Comparison of ENCODE assay signal across 19 cellular contexts in genomic region chr22:23774922-23775436, GRCh38. TPM values are rescaled to one million over a fixed set of nuclear protein-coding genes. Genes with fewer than 3 reads are reported as not detected.
DNase-seq lines count a peak whose midpoint lies in the region; ATAC-seq, FAIRE-seq and TF ChIP-seq lines count a peak whose summit lies in the region.
"Had no signal": no experiment of that assay in that cellular context is flagged by ENCODE, and none has a peak within 500 bp of the region (broad histone marks: within the 10 kb centered on the region; RNA-seq: fewer than 3 reads in every experiment).

No MANE protein-coding gene starts in this region.

- 67% methylated on average over 1 of the region's 2 CpGs for WGBS in A549 (ENCODE audit: missing lambda C conversion rate)
- 78 to 100% (median 89%) methylated on average over 1 to 2 of the region's 2 CpGs for WGBS in spleen, 5 donors

- intact Hi-C loops in spleen (cut with DNase I; ENCODE audit: low total_unique reads), result loop anchor here (5.0 kb wide), 1 partner anchor 72 kb away; no protein-coding TSS in a partner anchor

- H3K36me3 Mint-ChIP-seq in chondrocyte (ENCODE audit: low read depth), result peaks cover 3% of the 10 kb centered on the region
- H3K36me3 Mint-ChIP-seq: activated naive CD8-positive, alpha-beta T cell treated with anti-CD3 and anti-CD28 coated beads for 36 hours; IgD-negative memory B cell had no signal

- CTCF ChIA-PET in A549 (lab: Yijun Ruan, JAX), result interaction anchor here (1.1 to 16.9 kb wide), 7 partner anchors 9 to 597 kb away, joined by 3 to 175 read pairs (median 4); no protein-coding TSS in a partner anchor

- TF ChIP-seq RAD21 in A549 (conservative IDR thresholded peaks at IDR 0.05 in 1 of 2, IDR thresholded peaks at IDR 0.05 in 1 of 2), result no peak

- H3K36me3 ChIP-seq in spleen, result no peaks in the 10 kb centered on the region
- H3K36me3 ChIP-seq: left lung had no signal

- H3K9me3 ChIP-seq in A549 (no peaks in the 10 kb centered on the region), spleen (no peaks in the 10 kb centered on the region)
- H3K9me3 ChIP-seq: left lung had no signal

- H3K27ac ChIP-seq in A549 (no peak overlapping the region), spleen (no peak overlapping the region)
- H3K27ac ChIP-seq: left lung had no signal

- no peak for FAIRE-seq in A549 (lab: Jason Lieb, UNC)
- FAIRE-seq: frontal cortex, G401.6 had no signal

- DNase-seq in A549 (ENCODE audit: low read depth in 1 of 2, low spot score in 1 of 2) (peak in 1 of 2 experiments; percentile 19), H4 (ENCODE audit: low spot score) (peak; percentile 27), chondrocyte (ENCODE audit: low spot score) (no peak), mucosa of gallbladder (ENCODE audit: low spot score) (peak; percentile 42), spleen (no peak)
- no peak for DNase-seq in stimulated activated naive CD4-positive, alpha-beta T cell (lab: John Stamatoyannopoulos, UW)
- no peak for DNase-seq in stimulated activated naive CD8-positive, alpha-beta T cell treated with anti-CD3 and anti-CD28 coated beads, Interleukin-15, Interleukin-2, amounts not matched to agents 100 U/mL and 50 U/mL, for 24 hours
- DNase-seq: activated naive CD8-positive, alpha-beta T cell treated with anti-CD3 and anti-CD28 coated beads for 36 hours; AML-193; dermis blood vessel endothelial cell; left lung; NCI-H1694; NCI-H748 treated with DMSO at 0.1 percent for 48 hours; occipital lobe; SHP77 had no signal

- H3K4me1 ChIP-seq in A549, result peaks cover 18% of the 10 kb centered on the region
- peaks cover 14 to 48% (median 36%) of the 10 kb centered on the region in 6 donors for H3K4me1 ChIP-seq in spleen

- H3K27me3 Mint-ChIP-seq in chondrocyte (ENCODE audit: low read depth), result no peaks in the 10 kb centered on the region
- H3K27me3 Mint-ChIP-seq: activated naive CD8-positive, alpha-beta T cell treated with anti-CD3 and anti-CD28 coated beads for 36 hours; IgD-negative memory B cell had no signal

- no peaks in the 10 kb centered on the region for H3K9me3 Mint-ChIP-seq in chondrocyte (ENCODE audit: low read depth)
- H3K9me3 Mint-ChIP-seq: activated naive CD8-positive, alpha-beta T cell treated with anti-CD3 and anti-CD28 coated beads for 36 hours; IgD-negative memory B cell had no signal

- TF ChIP-seq EP300 in A549 (IDR thresholded peaks at IDR 0.05), result no peak

- H3K4me1 Mint-ChIP-seq in chondrocyte (ENCODE audit: low read depth), result peaks cover 59% of the 10 kb centered on the region

- H3K4me2 ChIP-seq in A549, result no peak overlapping the region

- H3K27ac Mint-ChIP-seq in chondrocyte (ENCODE audit: unreplicated experiment), result peak overlapping the region; percentile 71
- H3K27ac Mint-ChIP-seq: activated naive CD8-positive, alpha-beta T cell treated with anti-CD3 and anti-CD28 coated beads for 36 hours had no signal

- ATAC-seq in A549 (peak in 1 of 2 experiments; percentile 12; a peak in 1 of 6 replicates), GM21367 (IDR thresholded peaks at IDR 0.05; ENCODE audit: unreplicated experiment) (no peak)
- no peak for ATAC-seq in stimulated activated naive CD8-positive, alpha-beta T cell treated with anti-CD3 and anti-CD28 coated beads, Interleukin-15, Interleukin-2, amounts not matched to agents 100 U/mL and 50 U/mL, for 24 hours
- ATAC-seq: left lung had no signal

- TF ChIP-seq CTCF in A549 (IDR thresholded peaks at IDR 0.05), result no peak
- no peak for TF ChIP-seq CTCF in chondrocyte (IDR thresholded peaks at IDR 0.05)
- no peak for TF ChIP-seq CTCF in spleen (IDR thresholded peaks at IDR 0.05 in 8 of 11, conservative IDR thresholded peaks at IDR 0.05 in 3 of 11)

- POLR2A ChIA-PET in A549 (lab: Yijun Ruan, JAX), result interaction anchor here (1.0 kb wide), 1 partner anchor 83 kb away, joined by 3 read pairs; the partner anchor contains the start of gene SLC2A11

- H3K27me3 ChIP-seq in spleen (replicated peaks in 1 of 7), result peaks cover 0 to 16% (median 0%) of the 10 kb centered on the region in 7 donors

- no peak overlapping the region for H3K4me3 ChIP-seq in A549
- no peak overlapping the region for H3K4me3 ChIP-seq in spleen
- H3K4me3 ChIP-seq: left lung had no signal

- peak overlapping the region; percentile 71 for H3K4me3 Mint-ChIP-seq in chondrocyte (ENCODE audit: unreplicated experiment)
- H3K4me3 Mint-ChIP-seq: activated naive CD8-positive, alpha-beta T cell treated with anti-CD3 and anti-CD28 coated beads for 36 hours had no signal

- TF ChIP-seq POLR2A in A549 (IDR thresholded peaks at IDR 0.05; ENCODE audit: low read length), result no peak
- TF ChIP-seq POLR2A in spleen (IDR thresholded peaks at IDR 0.05), result no peak

TF ChIP-seq in A549, 52 proteins besides CTCF, POLR2A, EP300 and RAD21:
- TF ChIP-seq EHF (CRISPR knock-in tag; IDR thresholded peaks at IDR 0.05) (no peak), ZFP36 (IDR thresholded peaks at IDR 0.05; ENCODE audit: borderline replicate concordance, partially characterized antibody) (peak; percentile 52), HEYL (CRISPR knock-in tag; IDR thresholded peaks at IDR 0.05) (no peak), CEBPB (IDR thresholded peaks at IDR 0.05) (no peak)

RNA-seq across cellular contexts. Expression of gene MMP11, which starts 2.3 kb away (rescaled TPM):
- 0.36 and 0.61 TPM in 2 replicates for polyA plus RNA-seq in A549 (2011; rRNA removed)
- polyA plus RNA-seq in A549 (2012; cell fraction: cytosol; rRNA removed), result 0.28 and 0.36 TPM in 2 replicates
- polyA plus RNA-seq in A549 (2012; cell fraction: nucleus; rRNA removed), result 0.47 and 0.58 TPM in 2 replicates
- 0.16 to 0.26 TPM (median 0.23 TPM) in 3 replicates for polyA plus RNA-seq in A549 (2017; fragmentation: RNase III; extraction: RNeasy Plus Mini Kit Qiagen cat#74134 plus additional on column Dnase treatment)
- 0.66 and 0.78 TPM in 2 replicates for polyA minus RNA-seq in A549 (2011; rRNA and poly(A)+ RNA removed)
- total RNA-seq in H4 (2014; rRNA removed; shearing (Covaris generic)), result 0.35 and 1.4 TPM in 2 replicates
- total RNA-seq in chondrocyte, result 68.4 to 172 TPM (median 169 TPM) in 3 replicates
- total RNA-seq in mucosa of gallbladder, result 4.4 TPM
- 10 to 100 TPM in 1 of 7 donors, 1 to 10 TPM in 5, under 1 TPM in 1; 0.66 to 11.0 (median 3.3) TPM for total RNA-seq in spleen
- 1 to 10 TPM; 4.4 to 6.8 (median 4.7) TPM for polyA plus RNA-seq in spleen

RNA-seq across cellular contexts. Expression of gene CHCHD10, which starts 7.2 kb away (rescaled TPM):
- polyA plus RNA-seq in A549 (2011; rRNA removed) (33.0 and 59.4 TPM in 2 replicates), A549 (2017; fragmentation: RNase III; extraction: RNeasy Plus Mini Kit Qiagen cat#74134 plus additional on column Dnase treatment) (79.5 to 99.0 TPM (median 85.4 TPM) in 3 replicates), spleen (100 to 1,000 TPM; 117 to 189 (median 167) TPM)
- 143 and 149 TPM in 2 replicates for polyA plus RNA-seq in A549 (2012; cell fraction: cytosol; rRNA removed)
- polyA plus RNA-seq in A549 (2012; cell fraction: nucleus; rRNA removed), result 81.7 and 94.5 TPM in 2 replicates
- polyA minus RNA-seq in A549 (2011; rRNA and poly(A)+ RNA removed), result 88.9 and 141 TPM in 2 replicates
- total RNA-seq in H4 (2014; rRNA removed; shearing (Covaris generic)), result 0.72 and 14.9 TPM in 2 replicates
- total RNA-seq in chondrocyte (42.6 to 78.5 TPM (median 62.2 TPM) in 3 replicates), mucosa of gallbladder (148 TPM), spleen (100 to 1,000 TPM in 1 of 7 donors, 10 to 100 TPM in 6; 16.8 to 101 (median 83.4) TPM)

RNA-seq across cellular contexts. Expression of gene SMARCB1, which starts 11.8 kb away (rescaled TPM):
- 98.1 and 133 TPM in 2 replicates for polyA plus RNA-seq in A549 (2011; rRNA removed)
- 116 and 130 TPM in 2 replicates for polyA plus RNA-seq in A549 (2012; cell fraction: cytosol; rRNA removed)
- polyA plus RNA-seq in A549 (2012; cell fraction: nucleus; rRNA removed), result 79.3 and 88.2 TPM in 2 replicates
- 59.2 to 66.9 TPM (median 65.6 TPM) in 3 replicates for polyA plus RNA-seq in A549 (2017; fragmentation: RNase III; extraction: RNeasy Plus Mini Kit Qiagen cat#74134 plus additional on column Dnase treatment)
- polyA minus RNA-seq in A549 (2011; rRNA and poly(A)+ RNA removed), result 45.4 and 48.5 TPM in 2 replicates
- total RNA-seq in H4 (2014; rRNA removed; shearing (Covaris generic)), result 50.9 and 61.2 TPM in 2 replicates
- total RNA-seq in chondrocyte, result 102 to 133 TPM (median 114 TPM) in 3 replicates
- 70.7 TPM for total RNA-seq in mucosa of gallbladder
- 100 to 1,000 TPM in 2 of 7 donors, 10 to 100 TPM in 5; 72.8 to 166 (median 84.6) TPM for total RNA-seq in spleen
- polyA plus RNA-seq in spleen, result 100 to 1,000 TPM in 1 of 3 donors, 10 to 100 TPM in 2; 64.2 to 100 (median 86.9) TPM

RNA-seq across cellular contexts. Expression of gene C22orf15, which starts 12.2 kb away (rescaled TPM):
- polyA plus RNA-seq in A549 (2011; rRNA removed), result not detected in 2 replicates
- polyA plus RNA-seq in A549 (2012; cell fraction: cytosol; rRNA removed), result not detected in 2 replicates
- polyA plus RNA-seq in A549 (2012; cell fraction: nucleus; rRNA removed), result not detected in 2 replicates
- not detected in 3 replicates for polyA plus RNA-seq in A549 (2017; fragmentation: RNase III; extraction: RNeasy Plus Mini Kit Qiagen cat#74134 plus additional on column Dnase treatment)
- not detected in 2 replicates for polyA minus RNA-seq in A549 (2011; rRNA and poly(A)+ RNA removed)
- total RNA-seq in H4 (2014; rRNA removed; shearing (Covaris generic)), result not detected in 2 replicates
- total RNA-seq in chondrocyte, result not detected in 3 replicates
- 1.8 TPM for total RNA-seq in mucosa of gallbladder
- total RNA-seq in spleen, result under 1 TPM in 4 of 7 donors, not detected in 3; 0.44 to 0.97 (median 0.76) TPM
- polyA plus RNA-seq in spleen, result 1 to 10 TPM in 1 of 3 donors, under 1 TPM in 2; 0.29 to 1.4 (median 0.59) TPM
- total RNA-seq: dermis blood vessel endothelial cell, frontal cortex, occipital lobe had no signal
- polyA plus RNA-seq: IgD-negative memory B cell had no signal

RNA-seq across cellular contexts. Expression of gene VPREB3, which starts 20.8 kb away (rescaled TPM):
- polyA plus RNA-seq in A549 (2011; rRNA removed) (0.41 and 0.90 TPM in 2 replicates), A549 (2017; fragmentation: RNase III; extraction: RNeasy Plus Mini Kit Qiagen cat#74134 plus additional on column Dnase treatment) (0.37 to 0.61 TPM (median 0.52 TPM) in 3 replicates), spleen (100 to 1,000 TPM; 315 to 472 (median 377) TPM)
- polyA plus RNA-seq in A549 (2012; cell fraction: cytosol; rRNA removed), result 0.81 and 0.93 TPM in 2 replicates
- 0.59 and 1.0 TPM in 2 replicates for polyA plus RNA-seq in A549 (2012; cell fraction: nucleus; rRNA removed)
- 0.88 TPM in 1 of 2 replicates, not detected in the other for polyA minus RNA-seq in A549 (2011; rRNA and poly(A)+ RNA removed)
- not detected in 2 replicates for total RNA-seq in H4 (2014; rRNA removed; shearing (Covaris generic))
- total RNA-seq in chondrocyte (not detected in 3 replicates), mucosa of gallbladder (not detected), spleen (100 to 1,000 TPM in 1 of 7 donors, 10 to 100 TPM in 6; 24.9 to 103 (median 49.5) TPM)
- total RNA-seq: dermis blood vessel endothelial cell, frontal cortex, left lung, occipital lobe had no signal

Comparison
In these comparisons a context has a peak if more than half of its experiments do, and no peak if none do; other contexts are left out.
1. DNase-seq: peak in H4 (single experiment) and mucosa of gallbladder (single experiment); none in chondrocyte (single experiment), spleen (single experiment), stimulated activated naive CD4-positive, alpha-beta T cell (0 of 6) and stimulated activated naive CD8-positive, alpha-beta T cell treated with anti-CD3 and anti-CD28 coated beads, Interleukin-15, Interleukin-2, amounts not matched to agents 100 U/mL and 50 U/mL, for 24 hours (single experiment).